ENCODE assay signal across 8 cellular contexts in the genomic region with DNA sequence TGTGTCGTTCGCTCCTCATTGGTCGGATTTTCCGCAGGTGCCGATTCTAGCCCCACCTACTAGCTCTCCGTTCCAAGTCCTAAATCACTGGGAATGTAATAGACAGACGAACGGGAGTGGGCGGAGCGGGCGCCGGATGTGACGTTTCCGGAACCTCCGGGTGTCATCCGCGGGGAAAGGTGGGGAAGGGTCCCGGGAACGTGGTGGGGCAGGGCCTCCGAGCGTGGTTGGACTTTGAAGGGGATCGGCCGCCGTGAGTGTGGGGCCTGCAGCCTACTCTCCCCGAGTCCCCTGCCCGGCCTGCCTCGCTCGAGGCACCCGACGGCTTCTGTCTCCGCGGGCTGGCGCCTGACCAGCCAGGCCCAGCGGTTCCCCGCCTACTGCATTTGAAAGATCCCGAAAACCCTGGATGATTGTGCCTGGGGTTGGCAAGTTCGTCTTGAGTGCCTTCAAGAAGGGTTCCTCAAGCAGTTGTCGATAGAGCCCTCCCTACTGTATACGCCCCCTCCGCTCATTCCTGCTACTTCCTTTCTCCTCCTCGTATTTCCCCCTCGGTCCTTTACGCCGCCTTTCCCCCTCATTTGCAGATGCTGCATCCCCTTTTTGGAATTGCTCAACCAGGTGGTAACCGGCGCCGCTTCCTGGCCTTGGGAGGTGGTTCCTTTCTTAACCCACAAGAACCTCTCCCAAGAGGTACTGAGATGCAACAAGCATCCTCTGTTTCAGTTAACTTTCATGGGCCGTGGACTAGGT. TPM values are rescaled to one million over a fixed set of nuclear protein-coding genes. Genes with fewer than 3 reads are reported as not detected.
A peak's percentile ranks its signal among the peaks of the same experiment; 100 is the strongest.
DNase-seq lines count a peak whose midpoint lies in the region; ATAC-seq and TF ChIP-seq lines count a peak whose summit lies in the region.

STAMBP (plus strand) TSS at position 144 of the 753 bp plus-strand sequence. CDS start 1,896 bp downstream, outside the sequence.

- peak within 1 kb of the TSS; percentile 97 for H3K4me3 Mint-ChIP-seq in progenitor cell of endocrine pancreas (ENCODE audit: low read depth)

- H3K36me3 ChIP-seq in left ventricle myocardium inferior = peaks cover 31% of the 10 kb centered on the region

- TF ChIP-seq CTCF in left ventricle myocardium inferior (IDR thresholded peaks at IDR 0.05; ENCODE audit: borderline replicate concordance) (no peak), progenitor cell of endocrine pancreas (IDR thresholded peaks at IDR 0.05; ENCODE audit: unreplicated experiment) (no peak)

- H3K27me3 Mint-ChIP-seq in progenitor cell of endocrine pancreas = peaks cover 21% of the 10 kb centered on the region

- H3K27ac ChIP-seq in angular gyrus (ENCODE audit: low read depth, low read length) (peak within 1 kb of the TSS; percentile 87), left ventricle myocardium inferior (replicated peaks) (peak within 1 kb of the TSS; percentile 93)

- peak within 1 kb of the TSS; percentile 78 for H3K4me3 ChIP-seq in left ventricle myocardium inferior

- peaks cover 13% of the 10 kb centered on the region for H3K36me3 Mint-ChIP-seq in progenitor cell of endocrine pancreas (ENCODE audit: insufficient read depth)

- no peaks in the 10 kb centered on the region for H3K9me3 ChIP-seq in left ventricle myocardium inferior (replicated peaks)

- H3K4me1 ChIP-seq in left ventricle myocardium inferior = peaks cover 42% of the 10 kb centered on the region

- no peaks in the 10 kb centered on the region for H3K27me3 ChIP-seq in left ventricle myocardium inferior (ENCODE audit: low read depth)

- DNase-seq in NCI-H187 (lab: John Stamatoyannopoulos, UW) = peak; percentile 56 to 78
- DNase-seq in T-helper 2 cell = peak; percentile 74 to 96 (median 89)
- DNase-seq in left ventricle myocardium inferior = peak; percentile 97
- DNase-seq in progenitor cell of endocrine pancreas (ENCODE audit: low spot score, unreplicated experiment) = peak; percentile 82
- peak; percentile 98 for DNase-seq in ureter (ENCODE audit: low spot score)

- H3K27ac Mint-ChIP-seq in progenitor cell of endocrine pancreas = peak within 1 kb of the TSS; percentile 98

- ATAC-seq in GM18498 (IDR thresholded peaks at IDR 0.05; ENCODE audit: unreplicated experiment) (peak; percentile 84), HG02938 (IDR thresholded peaks at IDR 0.05; ENCODE audit: unreplicated experiment) (peak; percentile 76)

- intact Hi-C loops in left ventricle myocardium inferior (cut with micrococcal nuclease) = no loop called here

- H3K9me3 Mint-ChIP-seq in progenitor cell of endocrine pancreas (ENCODE audit: low read depth) = peaks cover 7% of the 10 kb centered on the region

- peaks cover 14% of the 10 kb centered on the region for H3K4me1 Mint-ChIP-seq in progenitor cell of endocrine pancreas (ENCODE audit: low read depth)

RNA-seq across cellular contexts. Expression of gene STAMBP, which starts in this region (rescaled TPM):
- total RNA-seq in left ventricle myocardium inferior = 35.5 TPM
- total RNA-seq in progenitor cell of endocrine pancreas = 39.0 and 39.4 TPM in 2 replicates
- total RNA-seq in ureter = 46.0 TPM

Comparison
In these comparisons a context has a peak if more than half of its experiments do, and no peak if none do; other contexts are left out.
1. Peak in every context shown above with its lines: DNase-seq, ATAC-seq, H3K4me3 ChIP-seq and H3K27ac ChIP-seq.